Comparison of ENCODE assay signal across 9 cellular contexts in genomic region chr1:192531037-192531703, GRCh38. TPM values are rescaled to one million over a fixed set of nuclear protein-coding genes. Genes with fewer than 3 reads are reported as not detected.
DNase-seq lines count a peak whose midpoint lies in the region; ATAC-seq and TF ChIP-seq lines count a peak whose summit lies in the region.
"Not testable (repeated sequence)": the region's sequence is repeated elsewhere in the genome, so short reads cannot be mapped to it uniquely, and the experiment has no call there.
"Had no signal": no experiment of that assay in that cellular context is flagged by ENCODE, and none has a peak within 500 bp of the region (broad histone marks: within the 10 kb centered on the region; RNA-seq: fewer than 3 reads in every experiment).

No MANE protein-coding gene starts in this region.

- not testable (repeated sequence) for TF ChIP-seq CTCF in CD4-positive, alpha-beta T cell (IDR thresholded peaks at IDR 0.05); mesothelial cell of epicardium (IDR thresholded peaks at IDR 0.05; ENCODE audit: unreplicated experiment)

- peak in 8 of 10 experiments; percentile 10 to 56 (median 44) for DNase-seq in CD4-positive, alpha-beta T cell
- peak; percentile 52 for DNase-seq in SK-MEL-5 (ENCODE audit: low read depth, low spot score)
- peak; percentile 87 for DNase-seq in epithelial cell of prostate (ENCODE audit: low read depth, low spot score)
- DNase-seq in mesothelial cell of epicardium (ENCODE audit: low spot score in 2 of 2, unreplicated experiment in 2 of 2) = not testable (repeated sequence)
- peak; percentile 60 for DNase-seq in stimulated activated CD4-positive, alpha-beta T cell treated with anti-CD3 and anti-CD28 coated beads, Interleukin-4, amount 100 ng/mL, for 24 hours

- POLR2A ChIA-PET in CD4-positive, alpha-beta T cell (lab: Charles Lee) = not testable (repeated sequence)

- intact Hi-C loops in CD4-positive, alpha-beta T cell (cut with DNase I, micrococcal nuclease) = loop anchor here in 1 of 2 experiments (1.0 kb wide), 1 partner anchor 15 kb away; no protein-coding TSS in a partner anchor

- not testable (repeated sequence) for H3K27me3 ChIP-seq in CD4-positive, alpha-beta T cell (ENCODE audit: control insufficient read depth, insufficient read depth, low read length)

- H3K27ac Mint-ChIP-seq in CD4-positive, alpha-beta T cell = peak overlapping the region; percentile 0
- H3K27ac Mint-ChIP-seq in activated T-helper 17 cell treated with anti-CD3 and anti-CD28 coated beads, Interleukin-2, amount 50 U/mL, for 72 hours = not testable (repeated sequence)
- H3K27ac Mint-ChIP-seq in mesothelial cell of epicardium = peak overlapping the region; percentile 64

- H3K36me3 Mint-ChIP-seq in CD4-positive, alpha-beta T cell (ENCODE audit: low read depth); activated T-helper 17 cell treated with anti-CD3 and anti-CD28 coated beads, Interleukin-2, amount 50 U/mL, for 72 hours (ENCODE audit: low read depth); mesothelial cell of epicardium: not testable (repeated sequence)

- CTCF ChIA-PET in CD4-positive, alpha-beta T cell (lab: Charles Lee) = interaction anchor here (1.0 kb wide), 1 partner anchor 14 kb away, joined by 3 read pairs; no protein-coding TSS in a partner anchor

- ATAC-seq in CD4-positive, alpha-beta T cell (ENCODE audit: poor library complexity) = peak; percentile 97
- ATAC-seq in GM21390 (IDR thresholded peaks at IDR 0.05; ENCODE audit: unreplicated experiment) (peak; percentile 53), HG03457 (IDR thresholded peaks at IDR 0.05; ENCODE audit: unreplicated experiment) (peak; percentile 32)
- ATAC-seq in activated T-helper 17 cell treated with anti-CD3 and anti-CD28 coated beads, Interleukin-2, amount 50 U/mL, for 72 hours (replicated peaks) = peak; percentile 97

- H3K9me3 Mint-ChIP-seq in CD4-positive, alpha-beta T cell; activated T-helper 17 cell treated with anti-CD3 and anti-CD28 coated beads, Interleukin-2, amount 50 U/mL, for 72 hours; mesothelial cell of epicardium: not testable (repeated sequence)

- not testable (repeated sequence) for H3K27ac ChIP-seq in CD4-positive, alpha-beta T cell (ENCODE audit: low read depth, low read length)
- H3K27ac ChIP-seq in epithelial cell of prostate = peak overlapping the region; percentile 16

- not testable (repeated sequence) for H3K9me3 ChIP-seq in CD4-positive, alpha-beta T cell (ENCODE audit: control insufficient read depth, low read length)

- not testable (repeated sequence) for H3K4me3 Mint-ChIP-seq in CD4-positive, alpha-beta T cell; activated T-helper 17 cell treated with anti-CD3 and anti-CD28 coated beads, Interleukin-2, amount 50 U/mL, for 72 hours; mesothelial cell of epicardium

- H3K27me3 Mint-ChIP-seq in CD4-positive, alpha-beta T cell; activated T-helper 17 cell treated with anti-CD3 and anti-CD28 coated beads, Interleukin-2, amount 50 U/mL, for 72 hours; mesothelial cell of epicardium (ENCODE audit: low read depth): not testable (repeated sequence)

- in situ Hi-C loops in SK-MEL-5 (cut with HindIII; ENCODE audit: low pct_unique_long_range_greater_than_20kb, low sequenced_read_pairs) = not testable (repeated sequence)

- peaks cover 20% of the 10 kb centered on the region for H3K4me1 Mint-ChIP-seq in CD4-positive, alpha-beta T cell (ENCODE audit: low read depth)
- peaks cover 28% of the 10 kb centered on the region for H3K4me1 Mint-ChIP-seq in activated T-helper 17 cell treated with anti-CD3 and anti-CD28 coated beads, Interleukin-2, amount 50 U/mL, for 72 hours
- peaks cover 39% of the 10 kb centered on the region for H3K4me1 Mint-ChIP-seq in mesothelial cell of epicardium

RNA-seq across cellular contexts. Expression of gene RGS1, which starts 44.4 kb away (rescaled TPM):
- 100 to 1,000 TPM; 428 to 429 TPM for total RNA-seq in CD4-positive, alpha-beta T cell
- total RNA-seq in SK-MEL-5 (2014; rRNA removed; shearing (Covaris generic)) = 0.16 and 0.29 TPM in 2 replicates
- polyA plus RNA-seq in SK-MEL-5 (2015; cell fraction: cytosol; rRNA removed) = 0.10 TPM in 1 of 2 replicates, not detected in the other
- not detected in 2 replicates for polyA plus RNA-seq in SK-MEL-5 (2015; cell fraction: nucleus; rRNA removed)
- 100 to 1,000 TPM in 1 of 2 donors, 10 to 100 TPM in 1; 64.7 to 151 TPM for total RNA-seq in activated T-helper 17 cell treated with anti-CD3 and anti-CD28 coated beads, Interleukin-2, amount 50 U/mL, for 72 hours
- 0.38 to 0.40 TPM in 2 of 3 replicates, not detected in the other for total RNA-seq in mesothelial cell of epicardium
- polyA plus RNA-seq: neural cell had no signal

Comparison
In these comparisons a context has a peak if more than half of its experiments do, and no peak if none do; other contexts are left out.
1. ATAC-seq: peak in every context shown above with its lines; median percentile 97 in CD4-positive, alpha-beta T cell; 97 in activated T-helper 17 cell treated with anti-CD3 and anti-CD28 coated beads, Interleukin-2, amount 50 U/mL, for 72 hours; 53 in GM21390; 32 in HG03457.
2. RNA of gene RGS1, which starts 44.4 kb away (total RNA-seq): 428 to 429 TPM in CD4-positive, alpha-beta T cell and 64.7 to 151 TPM in activated T-helper 17 cell treated with anti-CD3 and anti-CD28 coated beads, Interleukin-2, amount 50 U/mL, for 72 hours; 0.38 to 0.40 TPM in mesothelial cell of epicardium and 0.16 to 0.29 TPM in SK-MEL-5; every median in the first group is over 10 times any median in the second.